Comparison of ENCODE assay signal across 25 cellular contexts in the genomic region with DNA sequence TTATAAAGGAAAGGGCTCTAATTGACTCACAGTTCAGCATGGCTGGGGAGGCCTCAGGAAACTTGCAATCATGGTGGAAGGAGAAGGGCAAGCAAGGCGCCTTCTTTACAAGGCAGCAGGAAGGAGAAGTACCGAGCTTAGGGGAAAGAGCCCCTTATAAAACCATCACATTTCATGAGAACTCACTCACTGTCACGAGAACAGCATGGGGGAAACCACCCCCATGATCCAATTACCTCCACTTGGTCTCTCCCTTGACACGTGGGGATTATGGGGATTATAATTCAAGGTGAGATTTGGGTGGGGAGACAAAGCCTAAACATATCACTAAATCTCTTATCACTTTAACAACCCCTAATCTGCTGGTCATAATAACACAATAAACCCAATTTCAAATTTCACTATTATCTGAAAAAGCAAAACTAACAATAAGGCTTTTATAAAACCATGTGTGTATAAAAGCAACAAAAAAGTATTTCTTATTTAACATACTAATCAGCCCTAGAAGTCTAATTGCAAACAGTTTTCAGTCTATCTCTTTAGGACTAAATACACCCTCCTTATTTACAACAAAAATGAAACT.
"Had no signal": no experiment of that assay in that cellular context is flagged by ENCODE, and none has a peak within 500 bp of the region (broad histone marks: within the 10 kb centered on the region; RNA-seq: fewer than 3 reads in every experiment).

No MANE protein-coding gene starts in this region.

- H3K36me3 ChIP-seq: adrenal gland, colonic mucosa, MG63 had no signal

- H3K4me1 ChIP-seq: colonic mucosa had no signal

- H3K27ac ChIP-seq: adrenal gland, colonic mucosa, PC-9 had no signal

- H3K27ac Mint-ChIP-seq: activated B cell treated with CpG ODN at 0.5 μM for 24 hours; activated CD4-positive, alpha-beta memory T cell treated with anti-CD3 and anti-CD28 coated beads for 36 hours; activated CD4-positive, alpha-beta T cell treated with anti-CD3 and anti-CD28 coated beads, Interleukin-2, amount 10 ng/mL, durations not matched to agents 24 days and 14 days; activated naive CD4-positive, alpha-beta T cell treated with anti-CD3 and anti-CD28 coated beads for 36 hours; activated naive CD8-positive, alpha-beta T cell treated with anti-CD3 and anti-CD28 coated beads, Interleukin-2, amount 10 ng/mL, durations not matched to agents 7 days and 5 days; T-helper 17 cell had no signal

- H3K4me3 Mint-ChIP-seq: activated B cell treated with CpG ODN at 0.5 μM for 24 hours; activated CD4-positive, alpha-beta memory T cell treated with anti-CD3 and anti-CD28 coated beads for 36 hours; activated CD4-positive, alpha-beta T cell treated with anti-CD3 and anti-CD28 coated beads, Interleukin-2, amount 10 ng/mL, durations not matched to agents 24 days and 14 days; activated naive CD4-positive, alpha-beta T cell treated with anti-CD3 and anti-CD28 coated beads for 36 hours; activated naive CD8-positive, alpha-beta T cell treated with anti-CD3 and anti-CD28 coated beads, Interleukin-2, amount 10 ng/mL, durations not matched to agents 7 days and 5 days; activated T-cell treated with anti-CD3 and anti-CD28 coated beads, Interleukin-2, amount 50 U/mL, for 4 hours; T-helper 17 cell had no signal

- H3K9me3 Mint-ChIP-seq: activated B cell treated with CpG ODN at 0.5 μM for 24 hours; activated CD4-positive, alpha-beta memory T cell treated with anti-CD3 and anti-CD28 coated beads for 36 hours; activated CD4-positive, alpha-beta T cell treated with anti-CD3 and anti-CD28 coated beads, Interleukin-2, amount 10 ng/mL, durations not matched to agents 24 days and 14 days; activated naive CD4-positive, alpha-beta T cell treated with anti-CD3 and anti-CD28 coated beads for 36 hours; activated naive CD8-positive, alpha-beta T cell treated with anti-CD3 and anti-CD28 coated beads, Interleukin-2, amount 10 ng/mL, durations not matched to agents 7 days and 5 days; activated T-cell treated with anti-CD3 and anti-CD28 coated beads, Interleukin-2, amount 50 U/mL, for 4 hours had no signal

- H3K27me3 ChIP-seq: adrenal gland, colonic mucosa, MG63 had no signal

- DNase-seq: activated B cell treated with CpG ODN at 0.5 μM for 24 hours; activated CD4-positive, alpha-beta memory T cell treated with anti-CD3 and anti-CD28 coated beads for 36 hours; activated CD4-positive, alpha-beta T cell treated with anti-CD3 and anti-CD28 coated beads for 1 hour; activated CD4-positive, alpha-beta T cell treated with anti-CD3 and anti-CD28 coated beads, Interleukin-2, amount 10 ng/mL, durations not matched to agents 24 days and 14 days; activated CD8-positive, alpha-beta memory T cell treated with anti-CD3 and anti-CD28 coated beads for 24 hours; activated gamma-delta T cell; activated naive CD4-positive, alpha-beta T cell treated with anti-CD3 and anti-CD28 coated beads for 36 hours; activated naive CD8-positive, alpha-beta T cell treated with anti-CD3 and anti-CD28 coated beads, Interleukin-2, amount 10 ng/mL, durations not matched to agents 7 days and 5 days; activated T-cell treated with anti-CD3 and anti-CD28 coated beads, Interleukin-2, amount 50 U/mL, for 4 hours; adrenal gland; anterior cingulate cortex; caudate nucleus; colonic mucosa; MG63; MV-4-11; NCI-H1105; NCI-H1436; NCI-H1694 treated with DMSO at 0.1 percent for 48 hours; NCI-H2029 treated with DMSO at 0.1 percent for 48 hours; NCI-H510A treated with DMSO at 0.1 percent for 48 hours; NCI-H774; PC-9; SHP77 treated with DMSO at 0.1 percent for 48 hours; T-helper 17 cell; T-helper 9 cell had no signal

- ATAC-seq: T-helper 17 cell had no signal

- H3K9me3 ChIP-seq: adrenal gland, colonic mucosa, MG63 had no signal

- H3K27me3 Mint-ChIP-seq: activated B cell treated with CpG ODN at 0.5 μM for 24 hours; activated CD4-positive, alpha-beta memory T cell treated with anti-CD3 and anti-CD28 coated beads for 36 hours; activated CD4-positive, alpha-beta T cell treated with anti-CD3 and anti-CD28 coated beads, Interleukin-2, amount 10 ng/mL, durations not matched to agents 24 days and 14 days; activated naive CD8-positive, alpha-beta T cell treated with anti-CD3 and anti-CD28 coated beads, Interleukin-2, amount 10 ng/mL, durations not matched to agents 7 days and 5 days; T-helper 17 cell had no signal

- H3K4me3 ChIP-seq: adrenal gland, colonic mucosa, MG63, PC-9 had no signal
